ENCODE assay signal across 31 cellular contexts in the genomic region with DNA sequence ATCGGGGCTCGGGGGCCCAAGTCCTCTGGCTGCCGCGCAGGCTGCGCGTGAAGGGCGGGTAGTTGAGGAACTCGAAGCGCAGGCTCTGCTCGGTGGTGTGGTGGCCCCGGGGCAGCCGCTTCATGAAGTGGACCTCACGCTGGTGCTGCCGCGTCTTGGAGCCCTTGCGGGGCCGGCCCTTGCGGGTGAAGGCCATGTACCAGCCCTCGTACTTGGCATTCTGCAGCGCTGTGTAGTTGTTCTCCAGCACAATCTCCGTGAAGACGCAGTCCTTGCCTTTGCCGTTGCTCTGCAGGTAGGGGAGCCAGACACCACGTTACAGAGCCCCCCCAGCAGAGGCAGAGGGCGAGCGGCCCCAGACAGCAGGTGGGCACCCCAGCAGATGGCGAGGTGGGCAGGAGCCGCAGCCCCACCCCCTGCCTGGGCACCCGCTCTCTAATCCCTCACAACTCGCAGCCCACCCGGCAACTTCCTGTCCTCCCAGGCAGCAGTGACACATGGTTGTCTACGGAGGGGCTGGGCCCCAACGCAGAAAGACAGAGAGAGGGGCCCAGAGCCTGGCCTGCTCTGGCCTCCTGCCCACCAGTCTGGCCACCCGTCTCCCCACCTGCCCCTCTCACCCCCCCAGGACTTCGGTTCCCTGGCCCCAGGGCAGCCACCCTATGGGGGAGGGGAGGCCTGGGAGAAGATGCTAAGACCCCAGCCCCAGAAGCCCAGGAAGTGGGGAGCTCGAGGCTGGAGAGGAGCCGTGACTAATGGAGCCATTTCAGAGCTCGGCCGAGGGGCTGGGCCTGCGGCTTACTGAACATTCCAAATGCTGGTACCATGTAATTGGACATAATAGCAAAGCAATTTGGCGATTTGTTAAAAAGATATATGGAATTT. TPM values are rescaled to one million over a fixed set of nuclear protein-coding genes. Genes with fewer than 3 reads are reported as not detected.
"Had no signal": no experiment of that assay in that cellular context is flagged by ENCODE, and none has a peak within 500 bp of the region (broad histone marks: within the 10 kb centered on the region; RNA-seq: fewer than 3 reads in every experiment).

No MANE protein-coding gene starts in this region.

- H3K27ac ChIP-seq: colonic mucosa, dorsolateral prefrontal cortex, gastrocnemius medialis, left ventricle myocardium inferior, neutrophil, ovary, right lobe of liver, skin epidermis, tibial artery, uterus had no signal

- H3K9me3 ChIP-seq: colonic mucosa, gastrocnemius medialis, left ventricle myocardium inferior, neutrophil, ovary, right lobe of liver, tibial artery, uterus had no signal

- H3K36me3 ChIP-seq: colonic mucosa, gastrocnemius medialis, left ventricle myocardium inferior, neutrophil, ovary, right lobe of liver, tibial artery, uterus had no signal

- H3K27me3 ChIP-seq: ovary had no signal

- H3K4me1 ChIP-seq: colonic mucosa had no signal

- H3K4me3 ChIP-seq: colonic mucosa, dorsolateral prefrontal cortex, gastrocnemius medialis, left ventricle myocardium inferior, ovary, right lobe of liver, skin epidermis, tibial artery, uterus had no signal

- DNase-seq: activated B cell treated with CpG ODN at 0.5 μM for 24 hours; activated CD4-positive, alpha-beta T cell treated with anti-CD3 and anti-CD28 coated beads, Interleukin-2, amount 50 U/mL, for 1 hour; activated CD8-positive, alpha-beta T cell treated with anti-CD3 and anti-CD28 coated beads for 36 hours; activated naive CD4-positive, alpha-beta T cell; activated T-cell treated with anti-CD3 and anti-CD28 coated beads, Interleukin-2, amount 50 U/mL, for 4 hours; cerebellar nuclear complex; colonic mucosa; effector memory CD4-positive, alpha-beta T cell; erythroblast; gastrocnemius medialis; glutamatergic neuron; islet precursor cell; left ventricle myocardium inferior; right lobe of liver; stimulated activated CD4-positive, alpha-beta T cell treated with anti-CD3 and anti-CD28 coated beads, Interleukin-12 subunit alpha, Interleukin-12 subunit beta, amount 100 ng/mL, for 4 hours; stimulated activated CD4-positive, alpha-beta T cell treated with anti-CD3 and anti-CD28 coated beads, Interleukin-4, amount 100 ng/mL, for 24 hours; stimulated activated CD8-positive, alpha-beta memory T cell treated with anti-CD3 and anti-CD28 coated beads, Interleukin-4, amount 100 ng/mL, for 48 hours; stimulated activated naive CD8-positive, alpha-beta T cell treated with anti-CD3 and anti-CD28 coated beads, Interleukin-15, amount 100 ng/mL, for 72 hours; tibial artery; uterus had no signal

- ATAC-seq: activated CD8-positive, alpha-beta T cell treated with anti-CD3 and anti-CD28 coated beads for 36 hours; activated naive CD4-positive, alpha-beta T cell treated with anti-CD3 and anti-CD28 coated beads, Interleukin-2, amount 50 U/mL, for 72 hours; activated T-cell treated with anti-CD3 and anti-CD28 coated beads, Interleukin-2, amount 50 U/mL, for 4 hours; activated T-helper 17 cell treated with anti-CD3 and anti-CD28 coated beads, Interleukin-2, amount 50 U/mL, for 72 hours; gastrocnemius medialis; right lobe of liver; stimulated activated memory B cell treated with anti-CD40 and anti-IgM and Interleukin-4, amounts not matched to agents 10 μg/mL and 1 μg/mL and 100 μg/mL, for 72 hours; stimulated activated naive CD8-positive, alpha-beta T cell treated with anti-CD3 and anti-CD28 coated beads, Interleukin-15, amount 100 ng/mL, for 72 hours had no signal

RNA-seq across cellular contexts. Expression of gene FGF8, which starts 5.3 kb away (rescaled TPM):
- total RNA-seq: activated B cell treated with CpG ODN at 0.5 μM for 24 hours; activated naive CD4-positive, alpha-beta T cell treated with anti-CD3 and anti-CD28 coated beads, Interleukin-2, amount 50 U/mL, for 72 hours; activated T-helper 17 cell treated with anti-CD3 and anti-CD28 coated beads, Interleukin-2, amount 50 U/mL, for 72 hours; colonic mucosa; gastrocnemius medialis; left ventricle myocardium inferior; lung microvascular endothelial cell; mucosa of gallbladder; ovary; renal cortical epithelial cell; right lobe of liver; T-helper 2 cell treated with Interferon-gamma antibody and Interleukin-4, amounts not matched to agents 100 ng/mL and 5 ng/mL, for 36 hours; uterus had no signal
- polyA plus RNA-seq: ovary had no signal
